In the genomic region with DNA sequence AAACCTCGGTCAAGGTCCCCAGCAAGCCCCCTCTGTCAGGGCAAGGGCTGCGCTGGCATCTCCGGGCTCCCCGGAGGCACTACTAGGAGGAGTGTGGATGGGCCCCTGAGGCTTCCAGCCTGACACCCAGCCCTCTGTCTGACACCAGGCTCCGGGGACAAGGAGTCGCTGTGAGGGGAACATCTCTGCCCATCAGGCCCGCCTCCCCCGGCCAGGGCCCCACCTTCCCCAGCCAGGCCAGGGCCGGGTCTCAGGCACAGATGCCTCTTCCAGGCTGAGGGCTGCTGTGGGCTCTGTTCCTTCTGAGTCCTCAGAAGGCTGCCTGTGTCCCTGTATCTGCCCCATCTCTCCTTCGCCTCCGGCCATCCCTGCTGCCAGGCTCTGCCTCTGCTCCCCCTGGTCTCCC, we compare ENCODE assay signal across 12 cellular contexts. TPM values are rescaled to one million over a fixed set of nuclear protein-coding genes. Genes with fewer than 3 reads are reported as not detected.
DNase-seq lines count a peak whose midpoint lies in the region; ATAC-seq and TF ChIP-seq lines count a peak whose summit lies in the region.
"Had no signal": no experiment of that assay in that cellular context is flagged by ENCODE, and none has a peak within 500 bp of the region (broad histone marks: within the 10 kb centered on the region; RNA-seq: fewer than 3 reads in every experiment).

No MANE protein-coding gene starts in this region.

- TF ChIP-seq CTCF in esophagus squamous epithelium (IDR thresholded peaks at IDR 0.05) (no peak), prostate gland (IDR thresholded peaks at IDR 0.05) (no peak), vagina (IDR thresholded peaks at IDR 0.05) (no peak)

- intact Hi-C loops in esophagus squamous epithelium (cut with DNase I) (no loop called here), prostate gland (cut with DNase I) (no loop called here), vagina (cut with DNase I) (no loop called here)

- peaks cover 58 to 92% (median 78%) of the 10 kb centered on the region in 3 donors for H3K4me1 ChIP-seq in esophagus squamous epithelium
- H3K4me1 ChIP-seq in prostate gland (replicated peaks): peaks cover 12% of the 10 kb centered on the region
- H3K4me1 ChIP-seq in vagina: peaks cover 90% of the 10 kb centered on the region

- TF ChIP-seq POLR2A in esophagus squamous epithelium (IDR thresholded peaks at IDR 0.05) (no peak), prostate gland (IDR thresholded peaks at IDR 0.05) (no peak), vagina (IDR thresholded peaks at IDR 0.05) (no peak)

- peaks cover 0 to 71% (median 0%) of the 10 kb centered on the region in 4 donors for H3K27me3 ChIP-seq in esophagus squamous epithelium
- no peaks in the 10 kb centered on the region for H3K27me3 ChIP-seq in prostate gland (replicated peaks; ENCODE audit: insufficient read depth)
- no peaks in the 10 kb centered on the region for H3K27me3 ChIP-seq in vagina

- no peak for ATAC-seq in HG02798 (IDR thresholded peaks at IDR 0.05; ENCODE audit: poor library complexity, unreplicated experiment)
- ATAC-seq in GM18517 (IDR thresholded peaks at IDR 0.05; ENCODE audit: unreplicated experiment): no peak

- 67 to 82% methylated on average over 2 to 3 of the region's 11 CpGs for WGBS in esophagus squamous epithelium, 2 donors
- 43% methylated on average over 11 of the region's 11 CpGs for WGBS in prostate gland

- DNase-seq in DMS 273 (lab: John Stamatoyannopoulos, UW; ENCODE audit: unreplicated experiment) (peak; percentile 13), DMS 273 treated with DMSO at 0.1 percent for 48 hours (lab: John Stamatoyannopoulos, UW) (no peak), esophagus squamous epithelium (lab: John Stamatoyannopoulos, UW) (no peak), prostate gland (ENCODE audit: low spot score) (no peak), vagina (ENCODE audit: extremely low spot score in 2 of 2) (no peak), HT-29 (ENCODE audit: low spot score) (no peak)
- DNase-seq: activated B cell treated with CpG ODN at 0.5 μM for 24 hours; CD8-positive, alpha-beta T cell; NCI-H1092 had no signal

- H3K36me3 ChIP-seq in esophagus squamous epithelium: no peaks in the 10 kb centered on the region
- no peaks in the 10 kb centered on the region for H3K36me3 ChIP-seq in prostate gland
- H3K36me3 ChIP-seq in vagina: no peaks in the 10 kb centered on the region

- no peak overlapping the region for H3K4me3 ChIP-seq in esophagus squamous epithelium
- no peak overlapping the region for H3K4me3 ChIP-seq in prostate gland
- H3K4me3 ChIP-seq in vagina: no peak overlapping the region

- H3K9me3 ChIP-seq in esophagus squamous epithelium: no peaks in the 10 kb centered on the region
- H3K9me3 ChIP-seq in prostate gland: no peaks in the 10 kb centered on the region
- H3K9me3 ChIP-seq in vagina: no peaks in the 10 kb centered on the region

- H3K27ac ChIP-seq in esophagus squamous epithelium: peak overlapping the region; percentile 61 to 92 (median 86)
- peak overlapping the region; percentile 66 to 73 for H3K27ac ChIP-seq in prostate gland
- H3K27ac ChIP-seq in vagina: peak overlapping the region; percentile 87
- H3K27ac ChIP-seq: 22Rv1 had no signal

RNA-seq across cellular contexts. Expression of gene CSPG4, which starts 15.8 kb away (rescaled TPM):
- 10 to 100 TPM in 1 of 4 donors, 1 to 10 TPM in 3; 2.9 to 13.4 (median 4.2) TPM for total RNA-seq in esophagus squamous epithelium
- total RNA-seq in prostate gland: 10 to 100 TPM; 14.3 to 29.4 TPM
- 23.1 TPM for total RNA-seq in vagina
- total RNA-seq in HT-29 (2014; rRNA removed; shearing (Covaris generic)): 8.9 and 10.7 TPM in 2 replicates
- total RNA-seq: activated B cell treated with CpG ODN at 0.5 μM for 24 hours; CD8-positive, alpha-beta T cell had no signal

RNA-seq across cellular contexts. Expression of gene SNX33, which starts 49.1 kb away (rescaled TPM):
- total RNA-seq in esophagus squamous epithelium (10 to 100 TPM; 20.3 to 36.4 (median 25.9) TPM), prostate gland (10 to 100 TPM; 23.6 to 25.6 TPM), vagina (23.6 TPM)
- 25.6 and 27.3 TPM in 2 replicates for total RNA-seq in HT-29 (2014; rRNA removed; shearing (Covaris generic))

RNA-seq across cellular contexts. Expression of gene IMP3, which starts 56.8 kb away (rescaled TPM):
- 100 to 1,000 TPM; 129 to 173 (median 140) TPM for total RNA-seq in esophagus squamous epithelium
- 100 to 1,000 TPM; 125 to 277 TPM for total RNA-seq in prostate gland
- 109 TPM for total RNA-seq in vagina
- total RNA-seq in HT-29 (2014; rRNA removed; shearing (Covaris generic)): 186 and 250 TPM in 2 replicates
